Comparison of ENCODE assay signal across 19 cellular contexts in genomic region chr4:150368667-150369066, GRCh38.
DNase-seq lines count a peak whose midpoint lies in the region; ATAC-seq and TF ChIP-seq lines count a peak whose summit lies in the region.
"Had no signal": no experiment of that assay in that cellular context is flagged by ENCODE, and none has a peak within 500 bp of the region (broad histone marks: within the 10 kb centered on the region; RNA-seq: fewer than 3 reads in every experiment).

No MANE protein-coding gene starts in this region.

- POLR2A ChIA-PET in WTC11 (lab: Charles Lee): no interaction called here

- no peak overlapping the region for H3K4me3 Mint-ChIP-seq in WTC11
- H3K4me3 Mint-ChIP-seq: endodermal cell had no signal

- peaks cover 20% of the 10 kb centered on the region for H3K4me1 Mint-ChIP-seq in WTC11

- H3K36me3 Mint-ChIP-seq in WTC11: no peaks in the 10 kb centered on the region

- ATAC-seq in GM21737 (IDR thresholded peaks at IDR 0.05; ENCODE audit: unreplicated experiment): no peak
- no peak for ATAC-seq in WTC11
- ATAC-seq in HG03565 (IDR thresholded peaks at IDR 0.05; ENCODE audit: unreplicated experiment): no peak
- no peak for ATAC-seq in HG03025 (IDR thresholded peaks at IDR 0.05; ENCODE audit: low FRiP score, unreplicated experiment)

- peaks cover 65% of the 10 kb centered on the region for H3K27me3 Mint-ChIP-seq in WTC11 (ENCODE audit: low read depth)

- 0 out of 2 replicates have a peak, but pooled peaks cover 3% of the 10 kb centered on the region for H3K9me3 Mint-ChIP-seq in WTC11
- H3K9me3 Mint-ChIP-seq: endodermal cell had no signal

- H3K27ac Mint-ChIP-seq in WTC11: no peak overlapping the region
- H3K27ac Mint-ChIP-seq: endodermal cell had no signal

- CTCF ChIA-PET in WTC11 (lab: Charles Lee): no interaction called here

- TF ChIP-seq CTCF in WTC11 (IDR thresholded peaks at IDR 0.05): no peak

- DNase-seq in DMS153 (lab: John Stamatoyannopoulos, UW): peak; percentile 53
- DNase-seq in NCI-H1092 (lab: John Stamatoyannopoulos, UW): peak; percentile 65
- peak; percentile 47 for DNase-seq in NCI-H345 (lab: John Stamatoyannopoulos, UW)
- DNase-seq in iris pigment epithelial cell (ENCODE audit: low read depth): peak; percentile 31
- no peak for DNase-seq in WTC11 (ENCODE audit: low spot score)
- DNase-seq: activated CD4-positive, alpha-beta T cell treated with anti-CD3 and anti-CD28 coated beads, Interleukin-2, amount 50 U/mL, for 48 hours; activated T-cell treated with anti-CD3 and anti-CD28 coated beads, Interleukin-2, amount 50 U/mL, for 48 hours; Calu3; cerebellar nuclear complex; endodermal cell; hypothalamus; MG63; NCI-H526 treated with DMSO at 0.1 percent for 48 hours; ovary; SW 1271; tibial artery had no signal

TF ChIP-seq in WTC11, 78 proteins besides CTCF, POLR2A, EP300 and RAD21:
- TF ChIP-seq JUN (CRISPR knock-in tag; IDR thresholded peaks at IDR 0.05): no peak
- TF ChIP-seq NFE2L1 (CRISPR knock-in tag; IDR thresholded peaks at IDR 0.05): no peak
- TF ChIP-seq ZNF219 (CRISPR knock-in tag; IDR thresholded peaks at IDR 0.05; ENCODE audit: borderline replicate concordance): no peak
- no peak for TF ChIP-seq FOXJ3 (CRISPR knock-in tag; IDR thresholded peaks at IDR 0.05; ENCODE audit: borderline replicate concordance)
- TF ChIP-seq MXD4 (CRISPR knock-in tag; IDR thresholded peaks at IDR 0.05; ENCODE audit: borderline replicate concordance): no peak
- no peak for TF ChIP-seq NR3C1 (CRISPR knock-in tag; conservative IDR thresholded peaks at IDR 0.05; ENCODE audit: low read depth)
- TF ChIP-seq ZNF416 (CRISPR knock-in tag; IDR thresholded peaks at IDR 0.05): no peak
- TF ChIP-seq CBFB (CRISPR knock-in tag; IDR thresholded peaks at IDR 0.05; ENCODE audit: low read depth): no peak
